1 cellular context compared by ENCODE assay signal in genomic region chr13:49932066-49932465, GRCh38.
TF ChIP-seq lines count a peak whose summit lies in the region.

No MANE protein-coding gene starts in this region.

TF ChIP-seq in HepG2, 621 proteins besides CTCF, POLR2A, EP300 and RAD21:
- TF ChIP-seq ETV6 (CRISPR knock-in tag; conservative IDR thresholded peaks at IDR 0.05): no peak
